In genomic region chr12:5392961-5393360, GRCh38 we compare ENCODE assay signal across 37 cellular contexts. TPM values are rescaled to one million over a fixed set of nuclear protein-coding genes. Genes with fewer than 3 reads are reported as not detected.
"Had no signal": no experiment of that assay in that cellular context is flagged by ENCODE, and none has a peak within 500 bp of the region (broad histone marks: within the 10 kb centered on the region; RNA-seq: fewer than 3 reads in every experiment).

No MANE protein-coding gene starts in this region.

- FAIRE-seq: TTC549 had no signal

- H3K4me3 ChIP-seq: ascending aorta, body of pancreas, breast epithelium, cardiac muscle cell had no signal

- H3K27ac ChIP-seq: ascending aorta, body of pancreas, brain microvascular endothelial cell, breast epithelium, cardiac muscle cell, VCaP had no signal

- H3K27me3 Mint-ChIP-seq: activated CD8-positive, alpha-beta memory T cell treated with anti-CD3 and anti-CD28 coated beads, Interleukin-2, amount 10 ng/mL, durations not matched to agents 7 days and 5 days; activated naive CD4-positive, alpha-beta T cell treated with anti-CD3 and anti-CD28 coated beads, Interleukin-2, amount 10 ng/mL, durations not matched to agents 7 days and 5 days had no signal

- H3K4me1 ChIP-seq: ascending aorta, body of pancreas, breast epithelium had no signal

- H3K9me3 Mint-ChIP-seq: activated B cell treated with CpG ODN at 0.5 μM for 24 hours; activated CD4-positive, alpha-beta memory T cell treated with anti-CD3 and anti-CD28 coated beads, Interleukin-2, amount 10 ng/mL, durations not matched to agents 7 days and 5 days; activated CD4-positive, alpha-beta T cell treated with anti-CD3 and anti-CD28 coated beads, Interleukin-2, amount 10 ng/mL, durations not matched to agents 24 days and 14 days; activated naive CD4-positive, alpha-beta T cell treated with anti-CD3 and anti-CD28 coated beads, Interleukin-2, amount 10 ng/mL, durations not matched to agents 7 days and 5 days; activated naive CD4-positive, alpha-beta T cell treated with anti-CD3 and anti-CD28 coated beads, Interleukin-2, amount 50 U/mL, for 24 hours; activated naive CD8-positive, alpha-beta T cell treated with anti-CD3 and anti-CD28 coated beads, Interleukin-2, amount 10 ng/mL, durations not matched to agents 7 days and 5 days; activated naive CD8-positive, alpha-beta T cell treated with anti-CD3 and anti-CD28 coated beads, Interleukin-2, amount 50 U/mL, for 24 hours; activated T-cell treated with anti-CD3 and anti-CD28 coated beads, Interleukin-2, amount 50 U/mL, for 24 hours; activated T-helper 2 cell treated with anti-CD3 and anti-CD28 coated beads, Interferon-gamma antibody, Interleukin-2, Interleukin-4, amounts not matched to agents 10 μg/mL and 5 μg/mL and 100 μg/mL, durations not matched to agents 14 hours and 24 hours and 36 hours; T-helper 1 cell treated with Interleukin-12 subunit alpha and Interleukin-12 subunit beta and Interleukin-4 antibody, amounts not matched to agents 30 μg/mL and 1 μg/mL, for 36 hours; T-helper 2 cell treated with Interferon-gamma antibody and Interleukin-4, amounts not matched to agents 5 μg/mL and 100 μg/mL, for 36 hours had no signal

- H3K27ac Mint-ChIP-seq: activated B cell treated with CpG ODN at 0.5 μM for 24 hours; activated CD4-positive, alpha-beta memory T cell treated with anti-CD3 and anti-CD28 coated beads, Interleukin-2, amount 10 ng/mL, durations not matched to agents 7 days and 5 days; activated CD4-positive, alpha-beta T cell treated with anti-CD3 and anti-CD28 coated beads, Interleukin-2, amount 10 ng/mL, durations not matched to agents 24 days and 14 days; activated CD8-positive, alpha-beta memory T cell treated with anti-CD3 and anti-CD28 coated beads, Interleukin-2, amount 10 ng/mL, durations not matched to agents 7 days and 5 days; activated CD8-positive, alpha-beta T cell treated with anti-CD3 and anti-CD28 coated beads, Interleukin-2, amount 10 ng/mL, durations not matched to agents 7 days and 5 days; activated naive CD4-positive, alpha-beta T cell treated with anti-CD3 and anti-CD28 coated beads, Interleukin-2, amount 10 ng/mL, durations not matched to agents 7 days and 5 days; activated naive CD8-positive, alpha-beta T cell; activated naive CD8-positive, alpha-beta T cell treated with anti-CD3 and anti-CD28 coated beads, Interleukin-2, amount 10 ng/mL, durations not matched to agents 7 days and 5 days; activated naive CD8-positive, alpha-beta T cell treated with anti-CD3 and anti-CD28 coated beads, Interleukin-2, amount 50 U/mL, for 24 hours; activated T-cell treated with anti-CD3 and anti-CD28 coated beads, Interleukin-2, amount 50 U/mL, for 24 hours; activated T-helper 2 cell treated with anti-CD3 and anti-CD28 coated beads, Interferon-gamma antibody, Interleukin-2, Interleukin-4, amounts not matched to agents 10 μg/mL and 5 μg/mL and 100 μg/mL, durations not matched to agents 14 hours and 24 hours and 36 hours; T-helper 1 cell treated with Interleukin-12 subunit alpha and Interleukin-12 subunit beta and Interleukin-4 antibody, amounts not matched to agents 30 μg/mL and 1 μg/mL, for 36 hours; T-helper 2 cell treated with Interferon-gamma antibody and Interleukin-4, amounts not matched to agents 5 μg/mL and 100 μg/mL, for 36 hours had no signal

- H3K36me3 Mint-ChIP-seq: activated CD8-positive, alpha-beta memory T cell treated with anti-CD3 and anti-CD28 coated beads, Interleukin-2, amount 10 ng/mL, durations not matched to agents 7 days and 5 days; activated naive CD4-positive, alpha-beta T cell treated with anti-CD3 and anti-CD28 coated beads, Interleukin-2, amount 10 ng/mL, durations not matched to agents 7 days and 5 days; activated naive CD4-positive, alpha-beta T cell treated with anti-CD3 and anti-CD28 coated beads, Interleukin-2, amount 50 U/mL, for 24 hours; activated naive CD8-positive, alpha-beta T cell; activated naive CD8-positive, alpha-beta T cell treated with anti-CD3 and anti-CD28 coated beads, Interleukin-2, amount 10 ng/mL, durations not matched to agents 7 days and 5 days had no signal

- H3K4me1 Mint-ChIP-seq: activated B cell treated with CpG ODN at 0.5 μM for 24 hours; activated CD4-positive, alpha-beta memory T cell treated with anti-CD3 and anti-CD28 coated beads, Interleukin-2, amount 10 ng/mL, durations not matched to agents 7 days and 5 days; activated CD4-positive, alpha-beta T cell treated with anti-CD3 and anti-CD28 coated beads, Interleukin-2, amount 10 ng/mL, durations not matched to agents 24 days and 14 days; activated CD8-positive, alpha-beta memory T cell treated with anti-CD3 and anti-CD28 coated beads, Interleukin-2, amount 10 ng/mL, durations not matched to agents 7 days and 5 days; activated naive CD4-positive, alpha-beta T cell treated with anti-CD3 and anti-CD28 coated beads, Interleukin-2, amount 10 ng/mL, durations not matched to agents 7 days and 5 days; activated naive CD4-positive, alpha-beta T cell treated with anti-CD3 and anti-CD28 coated beads, Interleukin-2, amount 50 U/mL, for 24 hours; activated naive CD8-positive, alpha-beta T cell treated with anti-CD3 and anti-CD28 coated beads, Interleukin-2, amount 10 ng/mL, durations not matched to agents 7 days and 5 days; activated naive CD8-positive, alpha-beta T cell treated with anti-CD3 and anti-CD28 coated beads, Interleukin-2, amount 50 U/mL, for 24 hours had no signal

- H3K27me3 ChIP-seq: ascending aorta, body of pancreas, brain microvascular endothelial cell, breast epithelium, cardiac muscle cell had no signal

- H3K36me3 ChIP-seq: ascending aorta, brain microvascular endothelial cell, breast epithelium, cardiac muscle cell had no signal

- DNase-seq: activated B cell treated with CpG ODN at 0.5 μM for 24 hours; activated CD4-positive, alpha-beta memory T cell treated with anti-CD3 and anti-CD28 coated beads, Interleukin-2, amount 10 ng/mL, durations not matched to agents 7 days and 5 days; activated CD4-positive, alpha-beta T cell treated with anti-CD3 and anti-CD28 coated beads for 4 hours; activated CD4-positive, alpha-beta T cell treated with anti-CD3 and anti-CD28 coated beads, Interleukin-2, amount 10 ng/mL, durations not matched to agents 24 days and 14 days; activated CD4-positive, alpha-beta T cell treated with anti-CD3 and anti-CD28 coated beads, Interleukin-2, amount 50 U/mL, for 1 hour; activated CD4-positive, alpha-beta T cell treated with anti-CD3 and anti-CD28 coated beads, Interleukin-2, amount 50 U/mL, for 4 hours; activated CD4-positive, CD25-positive, alpha-beta regulatory T cell treated with anti-CD3 and anti-CD28 coated beads, Interleukin-2, amount 50 U/mL, for 72 hours; activated CD8-positive, alpha-beta memory T cell treated with anti-CD3 and anti-CD28 coated beads for 24 hours; activated CD8-positive, alpha-beta memory T cell treated with anti-CD3 and anti-CD28 coated beads, Interleukin-2, amount 10 ng/mL, durations not matched to agents 7 days and 5 days; activated CD8-positive, alpha-beta memory T cell treated with anti-CD3 and anti-CD28 coated beads, Interleukin-2, amount 50 U/mL, for 48 hours; activated CD8-positive, alpha-beta T cell treated with anti-CD3 and anti-CD28 coated beads, Interleukin-2, amount 10 ng/mL, durations not matched to agents 7 days and 5 days; activated effector memory CD4-positive, alpha-beta T cell treated with Interleukin-2 at 50 U/mL for 16 hours; activated gamma-delta T cell; activated naive CD4-positive, alpha-beta T cell treated with anti-CD3 and anti-CD28 coated beads, Interleukin-2, amount 10 ng/mL, durations not matched to agents 7 days and 5 days; activated naive CD4-positive, alpha-beta T cell treated with Interleukin-2 at 50 U/mL for 16 hours; activated naive CD8-positive, alpha-beta T cell treated with anti-CD3 and anti-CD28 coated beads, Interleukin-2, amount 10 ng/mL, durations not matched to agents 7 days and 5 days; activated naive CD8-positive, alpha-beta T cell treated with anti-CD3 and anti-CD28 coated beads, Interleukin-2, amount 50 U/mL, for 24 hours; activated T-cell treated with anti-CD3 and anti-CD28 coated beads, Interleukin-2, amount 50 U/mL, for 24 hours; activated T-cell treated with anti-CD3 and anti-CD28 coated beads, Interleukin-2, amount 50 U/mL, for 48 hours; amygdala; anterior cingulate cortex; body of pancreas; brain microvascular endothelial cell; central memory CD4-positive, alpha-beta T cell; T-helper 1 cell; T-helper 2 cell; T-helper 9 cell had no signal

- H3K9me3 ChIP-seq: ascending aorta, body of pancreas, breast epithelium had no signal

- H3K4me3 Mint-ChIP-seq: activated B cell treated with CpG ODN at 0.5 μM for 24 hours; activated CD4-positive, alpha-beta memory T cell treated with anti-CD3 and anti-CD28 coated beads, Interleukin-2, amount 10 ng/mL, durations not matched to agents 7 days and 5 days; activated CD4-positive, alpha-beta T cell treated with anti-CD3 and anti-CD28 coated beads, Interleukin-2, amount 10 ng/mL, durations not matched to agents 24 days and 14 days; activated CD8-positive, alpha-beta memory T cell treated with anti-CD3 and anti-CD28 coated beads, Interleukin-2, amount 10 ng/mL, durations not matched to agents 7 days and 5 days; activated CD8-positive, alpha-beta T cell treated with anti-CD3 and anti-CD28 coated beads, Interleukin-2, amount 10 ng/mL, durations not matched to agents 7 days and 5 days; activated naive CD4-positive, alpha-beta T cell treated with anti-CD3 and anti-CD28 coated beads, Interleukin-2, amount 10 ng/mL, durations not matched to agents 7 days and 5 days; activated naive CD4-positive, alpha-beta T cell treated with anti-CD3 and anti-CD28 coated beads, Interleukin-2, amount 50 U/mL, for 24 hours; activated naive CD8-positive, alpha-beta T cell; activated naive CD8-positive, alpha-beta T cell treated with anti-CD3 and anti-CD28 coated beads, Interleukin-2, amount 10 ng/mL, durations not matched to agents 7 days and 5 days; activated naive CD8-positive, alpha-beta T cell treated with anti-CD3 and anti-CD28 coated beads, Interleukin-2, amount 50 U/mL, for 24 hours; activated T-cell treated with anti-CD3 and anti-CD28 coated beads, Interleukin-2, amount 50 U/mL, for 24 hours; T-helper 1 cell treated with Interleukin-12 subunit alpha and Interleukin-12 subunit beta and Interleukin-4 antibody, amounts not matched to agents 30 μg/mL and 1 μg/mL, for 36 hours; T-helper 2 cell treated with Interferon-gamma antibody and Interleukin-4, amounts not matched to agents 5 μg/mL and 100 μg/mL, for 36 hours had no signal

RNA-seq across cellular contexts. Expression of gene NTF3, which starts 38.9 kb away (rescaled TPM):
- total RNA-seq: activated B cell treated with CpG ODN at 0.5 μM for 24 hours; activated CD4-positive, alpha-beta memory T cell treated with anti-CD3 and anti-CD28 coated beads, Interleukin-2, amount 10 ng/mL, durations not matched to agents 7 days and 5 days; activated CD4-positive, alpha-beta T cell treated with anti-CD3 and anti-CD28 coated beads, Interleukin-2, amount 10 ng/mL, durations not matched to agents 24 days and 14 days; activated CD8-positive, alpha-beta memory T cell treated with anti-CD3 and anti-CD28 coated beads, Interleukin-2, amount 10 ng/mL, durations not matched to agents 7 days and 5 days; activated CD8-positive, alpha-beta T cell treated with anti-CD3 and anti-CD28 coated beads, Interleukin-2, amount 10 ng/mL, durations not matched to agents 7 days and 5 days; activated naive CD8-positive, alpha-beta T cell treated with anti-CD3 and anti-CD28 coated beads, Interleukin-2, amount 10 ng/mL, durations not matched to agents 7 days and 5 days; activated T-helper 2 cell treated with anti-CD3 and anti-CD28 coated beads, Interferon-gamma antibody, Interleukin-2, Interleukin-4, amounts not matched to agents 10 μg/mL and 5 μg/mL and 100 μg/mL, durations not matched to agents 14 hours and 24 hours and 36 hours; body of pancreas had no signal
